In the genomic region with DNA sequence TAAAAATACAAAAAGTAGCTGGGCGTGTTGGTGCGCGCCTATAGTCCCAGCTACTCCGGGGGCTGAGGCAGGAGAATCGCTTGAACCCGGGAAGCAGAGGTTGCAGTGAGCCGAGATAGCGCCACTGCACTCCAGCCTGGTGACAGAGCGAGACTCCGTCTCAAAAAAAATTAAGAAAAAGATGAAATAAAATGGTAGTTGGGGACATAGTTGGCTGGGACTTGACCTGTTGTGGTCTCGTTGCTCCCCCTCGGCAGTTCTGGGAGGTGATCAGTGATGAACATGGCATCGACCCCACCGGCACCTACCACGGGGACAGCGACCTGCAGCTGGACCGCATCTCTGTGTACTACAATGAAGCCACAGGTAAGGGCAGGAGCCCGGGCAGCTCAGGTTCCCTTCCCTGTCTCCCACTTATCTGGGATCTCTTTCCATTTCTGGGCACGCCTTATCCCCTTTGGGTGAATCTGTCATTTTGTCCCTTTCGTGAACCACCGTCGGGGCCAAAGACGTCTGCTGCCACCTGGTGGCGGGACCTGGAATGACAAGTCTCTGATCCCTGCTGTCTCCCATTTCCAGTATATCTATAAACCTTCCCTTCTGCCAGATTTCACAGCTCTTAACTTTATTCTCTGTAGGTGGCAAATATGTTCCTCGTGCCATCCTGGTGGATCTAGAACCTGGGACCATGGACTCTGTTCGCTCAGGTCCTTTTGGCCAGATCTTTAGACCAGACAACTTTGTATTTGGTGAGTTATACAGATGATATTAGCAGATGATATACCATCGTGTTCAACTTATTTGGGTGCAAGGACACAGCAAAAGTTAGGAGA, we compare ENCODE assay signal across 8 cellular contexts. TPM values are rescaled to one million over a fixed set of nuclear protein-coding genes. Genes with fewer than 3 reads are reported as not detected.
DNase-seq lines count a peak whose midpoint lies in the region; ATAC-seq, FAIRE-seq and TF ChIP-seq lines count a peak whose summit lies in the region.

No MANE protein-coding gene starts in this region.

- no peak overlapping the region for H2AFZ ChIP-seq in neuronal stem cell (ENCODE audit: low read length)

- peaks cover 81% of the 10 kb centered on the region for H3F3A ChIP-seq in DOHH2 (ENCODE audit: control insufficient read depth, insufficient read depth)

- H3K9me2 ChIP-seq in DOHH2 (replicated peaks; ENCODE audit: control insufficient read depth, low read length), result no peaks in the 10 kb centered on the region

- H3K9me3 ChIP-seq in DOHH2 (ENCODE audit: control insufficient read depth, insufficient read depth, low read length), result no peaks in the 10 kb centered on the region
- H3K9me3 ChIP-seq in SJCRH30 (replicated peaks), result no peaks in the 10 kb centered on the region
- H3K9me3 ChIP-seq in neuronal stem cell (replicated peaks in 1 of 2; ENCODE audit: control insufficient read depth in 2 of 2, insufficient read depth in 1 of 2, low read depth in 1 of 2, low read length in 2 of 2), result no peaks in the 10 kb centered on the region

- H3K4ac ChIP-seq in neuronal stem cell (ENCODE audit: low read length), result no peak overlapping the region

- H4K8ac ChIP-seq in neuronal stem cell (ENCODE audit: low read depth, low read length), result no peak overlapping the region

- no peak overlapping the region for H3K9ac ChIP-seq in neuronal stem cell (ENCODE audit: low read depth, low read length, poor library complexity)

- no peak overlapping the region for H3K18ac ChIP-seq in neuronal stem cell (ENCODE audit: low read length)

- H3K36me3 ChIP-seq in DOHH2 (ENCODE audit: control insufficient read depth, low read length) (peaks cover 77% of the 10 kb centered on the region), SJCRH30 (peaks cover 57% of the 10 kb centered on the region), neuronal stem cell (replicated peaks in 1 of 2; ENCODE audit: control insufficient read depth in 2 of 2, insufficient read depth in 2 of 2, low read length in 2 of 2) (peaks cover 40 to 54% of the 10 kb centered on the region in 2 donors)

- no peak overlapping the region for H2BK120ac ChIP-seq in neuronal stem cell (ENCODE audit: low read depth, low read length)

- TF ChIP-seq CTCF in DOHH2 (IDR thresholded peaks at IDR 0.05; ENCODE audit: low read depth, low read length, poor library complexity, severe bottlenecking) (peak; percentile 95), LNCAP (IDR thresholded peaks at IDR 0.05) (peak; percentile 90)

- H3K27me3 ChIP-seq in DOHH2 (ENCODE audit: control insufficient read depth, low read length) (no peaks in the 10 kb centered on the region), SJCRH30 (no peaks in the 10 kb centered on the region), neuronal stem cell (ENCODE audit: control insufficient read depth in 3 of 3, insufficient read depth in 3 of 3, low read depth in 1 of 3, low read length in 3 of 3) (no peaks in the 10 kb centered on the region)

- no peak overlapping the region for H2BK15ac ChIP-seq in neuronal stem cell (ENCODE audit: low read length)

- peak overlapping the region; percentile 100 for H3K27ac ChIP-seq in DOHH2 (ENCODE audit: low read depth, low read length)
- peak overlapping the region; percentile 95 for H3K27ac ChIP-seq in SJCRH30
- H3K27ac ChIP-seq in neuronal stem cell (replicated peaks; ENCODE audit: low read length), result no peak overlapping the region
- H3K27ac ChIP-seq in temporal lobe (ENCODE audit: low read depth, low read length), result peak overlapping the region; percentile 92

- peaks cover 16% of the 10 kb centered on the region for H4K20me1 ChIP-seq in DOHH2 (ENCODE audit: control insufficient read depth, insufficient read depth, low read depth, low read length)

- no peak for ATAC-seq in HG02852 (IDR thresholded peaks at IDR 0.05; ENCODE audit: unreplicated experiment)

- no peak overlapping the region for H2BK5ac ChIP-seq in neuronal stem cell (ENCODE audit: low read length)

- peak overlapping the region; percentile 49 for H3K23ac ChIP-seq in neuronal stem cell (ENCODE audit: low read depth, low read length, poor library complexity)

- no peak for FAIRE-seq in frontal cortex (lab: Jason Lieb, UNC)

- H2AK5ac ChIP-seq in neuronal stem cell (ENCODE audit: low read depth, low read length), result no peak overlapping the region

- H4K91ac ChIP-seq in neuronal stem cell (ENCODE audit: low read depth, low read length, poor library complexity), result no peak overlapping the region

- peaks cover 8% of the 10 kb centered on the region for H3K79me1 ChIP-seq in neuronal stem cell (ENCODE audit: low read depth, low read length)

- peaks cover 75% of the 10 kb centered on the region for H3K79me2 ChIP-seq in DOHH2 (ENCODE audit: control insufficient read depth, low read length)

- H3K4me2 ChIP-seq in DOHH2 (ENCODE audit: low read length) (peak overlapping the region; percentile 94), neuronal stem cell (ENCODE audit: insufficient read depth, low read length, poor library complexity, severe bottlenecking) (peak overlapping the region; percentile 69)

- no peak overlapping the region for H2BK12ac ChIP-seq in neuronal stem cell (ENCODE audit: low read length)

- peak; percentile 61 to 82 for DNase-seq in SJCRH30
- peak; percentile 88 for DNase-seq in activated naive CD4-positive, alpha-beta T cell treated with Interleukin-2 at 50 U/mL for 16 hours
- peak; percentile 64 to 66 for DNase-seq in frontal cortex (ENCODE audit: low spot score in 2 of 2)
- peak; percentile 81 for DNase-seq in neuronal stem cell (ENCODE audit: low spot score)

- WGBS in neuronal stem cell (ENCODE audit: extremely low coverage in 2 of 2, insufficient read length in 2 of 2, insufficient replicate concordance in 1 of 2), 2 donors, result no CpG with 5 or more reads among the region's 27 CpGs

- H3K4me3 ChIP-seq in DOHH2 (ENCODE audit: low read length), result peak overlapping the region; percentile 88
- H3K4me3 ChIP-seq in SJCRH30, result peak overlapping the region; percentile 92
- peak overlapping the region; percentile 88 to 98 for H3K4me3 ChIP-seq in neuronal stem cell (ENCODE audit: low read length in 2 of 2)

- no peak overlapping the region for H3K14ac ChIP-seq in neuronal stem cell (ENCODE audit: low read length)

- H3K4me1 ChIP-seq in DOHH2 (ENCODE audit: control insufficient read depth, low read length) (peaks cover 48% of the 10 kb centered on the region), SJCRH30 (no peaks in the 10 kb centered on the region), neuronal stem cell (ENCODE audit: control insufficient read depth in 2 of 2, insufficient read depth in 1 of 2, low read depth in 1 of 2, low read length in 2 of 2) (peaks cover 11 to 24% of the 10 kb centered on the region in 2 donors)

RNA-seq across cellular contexts. Expression of gene TUBB, which starts 2.3 kb away (rescaled TPM):
- 1,652 and 1,704 TPM in 2 replicates for total RNA-seq in SJCRH30 (2014; rRNA removed; shearing (Covaris generic))
- total RNA-seq in frontal cortex (1,325 TPM), temporal lobe (989 TPM)
- 2,147 TPM for polyA plus RNA-seq in neuronal stem cell (2013, experiment 1 of 2)
- polyA plus RNA-seq in neuronal stem cell (2013, experiment 2 of 2), result 2,146 TPM

RNA-seq across cellular contexts. Expression of gene MDC1, which starts 5.4 kb away (rescaled TPM):
- total RNA-seq in SJCRH30 (2014; rRNA removed; shearing (Covaris generic)), result 24.6 and 25.0 TPM in 2 replicates
- total RNA-seq in frontal cortex (4.1 TPM), temporal lobe (7.9 TPM)
- 50.3 TPM for polyA plus RNA-seq in neuronal stem cell (2013, experiment 1 of 2)
- 51.5 TPM for polyA plus RNA-seq in neuronal stem cell (2013, experiment 2 of 2)

RNA-seq across cellular contexts. Expression of gene FLOT1, which starts 20.0 kb away (rescaled TPM):
- 87.4 and 92.2 TPM in 2 replicates for total RNA-seq in SJCRH30 (2014; rRNA removed; shearing (Covaris generic))
- total RNA-seq in frontal cortex, result 46.9 TPM
- 107 TPM for polyA plus RNA-seq in neuronal stem cell (2013, experiment 1 of 2)
- polyA plus RNA-seq in neuronal stem cell (2013, experiment 2 of 2), result 102 TPM
- total RNA-seq in temporal lobe, result 49.9 TPM

RNA-seq across cellular contexts. Expression of gene IER3, which starts 21.9 kb away (rescaled TPM):
- total RNA-seq in SJCRH30 (2014; rRNA removed; shearing (Covaris generic)), result 19.9 and 22.1 TPM in 2 replicates
- total RNA-seq in frontal cortex (2.4 TPM), temporal lobe (1.7 TPM)
- polyA plus RNA-seq in neuronal stem cell (2013, experiment 1 of 2), result 11.0 TPM
- 10.9 TPM for polyA plus RNA-seq in neuronal stem cell (2013, experiment 2 of 2)

RNA-seq across cellular contexts. Expression of gene NRM, which starts 31.7 kb away (rescaled TPM):
- 25.0 and 29.6 TPM in 2 replicates for total RNA-seq in SJCRH30 (2014; rRNA removed; shearing (Covaris generic))
- 0.41 TPM for total RNA-seq in frontal cortex
- polyA plus RNA-seq in neuronal stem cell (2013, experiment 1 of 2), result 98.1 TPM
- 96.2 TPM for polyA plus RNA-seq in neuronal stem cell (2013, experiment 2 of 2)
- 1.5 TPM for total RNA-seq in temporal lobe
